ENCODE assay signal across 18 cellular contexts in the genomic region with DNA sequence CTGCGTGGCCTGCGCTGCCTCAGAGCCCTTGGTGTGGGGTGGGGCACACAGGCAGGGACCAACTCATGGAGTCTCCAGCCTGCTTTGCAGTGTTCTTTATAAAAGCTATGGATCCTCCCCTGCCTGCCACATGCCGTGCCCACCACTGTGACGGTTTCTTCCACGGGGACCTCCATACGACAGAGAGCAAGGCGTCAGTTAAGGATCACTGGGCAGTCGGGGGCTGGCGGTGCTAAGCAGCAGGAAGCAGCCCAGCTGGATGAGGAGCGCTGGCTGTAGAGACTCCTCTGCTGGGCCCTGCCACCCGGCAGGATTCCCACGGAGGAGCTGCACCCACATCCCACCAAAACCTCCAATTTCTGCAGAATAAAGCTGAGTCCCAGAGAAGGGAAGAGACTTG. TPM values are rescaled to one million over a fixed set of nuclear protein-coding genes. Genes with fewer than 3 reads are reported as not detected.
DNase-seq lines count a peak whose midpoint lies in the region; ATAC-seq and TF ChIP-seq lines count a peak whose summit lies in the region.
"Had no signal": no experiment of that assay in that cellular context is flagged by ENCODE, and none has a peak within 500 bp of the region (broad histone marks: within the 10 kb centered on the region; RNA-seq: fewer than 3 reads in every experiment).

No MANE protein-coding gene starts in this region.

- H3K36me3 ChIP-seq in endodermal cell (ENCODE audit: control insufficient read depth, insufficient read depth, low read length) (peaks cover 5% of the 10 kb centered on the region), suprapubic skin (no peaks in the 10 kb centered on the region), thyroid gland (no peaks in the 10 kb centered on the region)
- H3K36me3 ChIP-seq: HAP-1 had no signal

- H3K27ac ChIP-seq in right cardiac atrium (ENCODE audit: low read length) (no peak overlapping the region), endodermal cell (ENCODE audit: low read depth, low read length) (peak overlapping the region; percentile 16), suprapubic skin (no peak overlapping the region), thyroid gland (no peak overlapping the region)
- H3K27ac ChIP-seq: 22Rv1 had no signal

- H3K27me3 ChIP-seq in right cardiac atrium (ENCODE audit: control insufficient read depth, insufficient read depth) (no peaks in the 10 kb centered on the region), endodermal cell (ENCODE audit: control insufficient read depth, insufficient read depth, low read length, poor library complexity, severe bottlenecking) (no peaks in the 10 kb centered on the region), suprapubic skin (peaks cover 33% of the 10 kb centered on the region), thyroid gland (no peaks in the 10 kb centered on the region)

- no peaks in the 10 kb centered on the region for H3K27me3 Mint-ChIP-seq in endodermal cell (ENCODE audit: insufficient read depth)

- peaks cover 24% of the 10 kb centered on the region for H3K36me3 Mint-ChIP-seq in endodermal cell (ENCODE audit: low read depth)

- H3K4me3 Mint-ChIP-seq in endodermal cell: no peak overlapping the region
- H3K4me3 Mint-ChIP-seq: CD4-positive, alpha-beta T cell had no signal

- no peaks in the 10 kb centered on the region for H3K9me3 Mint-ChIP-seq in endodermal cell
- H3K9me3 Mint-ChIP-seq: CD4-positive, alpha-beta T cell had no signal

- H3K4me1 ChIP-seq in right cardiac atrium (ENCODE audit: control insufficient read depth, insufficient read depth, low read length): no peaks in the 10 kb centered on the region
- H3K4me1 ChIP-seq in endodermal cell (ENCODE audit: control insufficient read depth, insufficient read depth, low read length): no peaks in the 10 kb centered on the region
- no peaks in the 10 kb centered on the region for H3K4me1 ChIP-seq in suprapubic skin
- peaks cover 0 to 4% of the 10 kb centered on the region in 2 donors for H3K4me1 ChIP-seq in thyroid gland
- H3K4me1 ChIP-seq: HAP-1 had no signal

- TF ChIP-seq POLR2A in suprapubic skin (IDR thresholded peaks at IDR 0.05): no peak
- no peak for TF ChIP-seq POLR2A in erythroblast (IDR thresholded peaks at IDR 0.05; ENCODE audit: low read length)
- TF ChIP-seq POLR2A in thyroid gland (IDR thresholded peaks at IDR 0.05): no peak

- no peaks in the 10 kb centered on the region for H3K4me1 Mint-ChIP-seq in endodermal cell

- no peak for TF ChIP-seq CTCF in endodermal cell (conservative IDR thresholded peaks at IDR 0.05)
- TF ChIP-seq CTCF in suprapubic skin (IDR thresholded peaks at IDR 0.05): no peak
- no peak for TF ChIP-seq CTCF in thyroid gland (IDR thresholded peaks at IDR 0.05)

- no peak overlapping the region for H3K4me3 ChIP-seq in right cardiac atrium (ENCODE audit: low read length)
- no peak overlapping the region for H3K4me3 ChIP-seq in endodermal cell (ENCODE audit: low read length)
- no peak overlapping the region for H3K4me3 ChIP-seq in suprapubic skin
- no peak overlapping the region for H3K4me3 ChIP-seq in thyroid gland (replicated peaks in 1 of 3)
- H3K4me3 ChIP-seq: HAP-1 had no signal

- no peak for ATAC-seq in right cardiac atrium
- no peak for ATAC-seq in Right ventricle myocardium superior (ENCODE audit: poor library complexity)

- no peak overlapping the region for H3K27ac Mint-ChIP-seq in endodermal cell
- H3K27ac Mint-ChIP-seq: CD4-positive, alpha-beta T cell had no signal

- H3K9ac ChIP-seq in endodermal cell (ENCODE audit: extremely low read depth, low read length, poor library complexity, severe bottlenecking): no peak overlapping the region

- DNase-seq in right cardiac atrium: peak in 2 of 3 donors; percentile 3 to 39
- no peak for DNase-seq in Right ventricle myocardium superior
- DNase-seq in endodermal cell: no peak
- peak; percentile 78 for DNase-seq in left kidney (ENCODE audit: low read depth, low spot score)
- DNase-seq in suprapubic skin (ENCODE audit: low spot score in 2 of 2): no peak
- DNase-seq in erythroblast (lab: John Stamatoyannopoulos, UW): no peak
- DNase-seq in NCI-H524 (lab: John Stamatoyannopoulos, UW): no peak
- no peak for DNase-seq in thyroid gland
- DNase-seq: AML-193; C1 segment of cervical spinal cord; Calu3; CD4-positive, alpha-beta T cell; DMS 273 treated with DMSO at 0.1 percent for 48 hours had no signal

- no peak for TF ChIP-seq EP300 in suprapubic skin (IDR thresholded peaks at IDR 0.05)

- intact Hi-C loops in right cardiac atrium (cut with DNase I) (no loop called here), Right ventricle myocardium superior (cut with DNase I) (no loop called here), thyroid gland (cut with DNase I) (no loop called here)

- WGBS in right cardiac atrium: 63% methylated on average over 12 of the region's 12 CpGs
- 94% methylated on average over 9 to 12 of the region's 12 CpGs for WGBS in endodermal cell (ENCODE audit: insufficient coverage in 1 of 2, insufficient read length in 1 of 2), 2 experiments
- 87% methylated on average over 12 of the region's 12 CpGs for WGBS in suprapubic skin
- WGBS in thyroid gland, 2 donors: 59% methylated on average over 11 of the region's 12 CpGs; no CpG with 5 or more reads in 1 of the 2 donors

- no peaks in the 10 kb centered on the region for H3K9me3 ChIP-seq in right cardiac atrium (ENCODE audit: control insufficient read depth, low read length)
- H3K9me3 ChIP-seq in endodermal cell (ENCODE audit: control insufficient read depth, low read length): no peaks in the 10 kb centered on the region
- H3K9me3 ChIP-seq in suprapubic skin: no peaks in the 10 kb centered on the region
- H3K9me3 ChIP-seq in thyroid gland: no peaks in the 10 kb centered on the region
- H3K9me3 ChIP-seq: HAP-1 had no signal

RNA-seq across cellular contexts. Expression of a gene that starts 23.1 kb away (rescaled TPM):
- total RNA-seq in right cardiac atrium (1 to 10 TPM; 1.7 to 3.4 (median 2.4) TPM), Right ventricle myocardium superior (1.7 TPM), endodermal cell (1 to 10 TPM; 1.8 to 2.0 TPM), suprapubic skin (1 to 10 TPM; 1.9 to 4.9 (median 2.9) TPM), thyroid gland (10 to 100 TPM; 10.9 to 26.1 (median 14.1) TPM)
- polyA plus RNA-seq in right cardiac atrium: 0.70 TPM
- polyA plus RNA-seq in endodermal cell (2013, experiment 1 of 2): 1.7 TPM
- polyA plus RNA-seq in endodermal cell (2013, experiment 2 of 2): 0.83 TPM
- total RNA-seq: HT1080 had no signal

RNA-seq across cellular contexts. Expression of a gene that starts 27.1 kb away (rescaled TPM):
- total RNA-seq in right cardiac atrium (under 1 TPM; 0.17 to 0.42 (median 0.24) TPM), Right ventricle myocardium superior (0.51 TPM), endodermal cell (10 to 100 TPM; 11.4 to 12.7 TPM), suprapubic skin (under 1 TPM in 2 of 4 donors, not detected in 2; 0.34 to 0.47 TPM), thyroid gland (not detected)
- 0.57 TPM for polyA plus RNA-seq in right cardiac atrium
- polyA plus RNA-seq in endodermal cell (2013, experiment 1 of 2): 15.4 TPM
- polyA plus RNA-seq in endodermal cell (2013, experiment 2 of 2): 13.5 TPM
- total RNA-seq: CD4-positive, alpha-beta T cell had no signal

RNA-seq across cellular contexts. Expression of a gene that starts 56.6 kb away (rescaled TPM):
- total RNA-seq in right cardiac atrium (not detected), Right ventricle myocardium superior (not detected), endodermal cell (under 1 TPM; 0.68 to 0.73 TPM), suprapubic skin (10 to 100 TPM in 1 of 4 donors, 1 to 10 TPM in 3; 2.5 to 13.5 (median 4.7) TPM), thyroid gland (not detected)
- polyA plus RNA-seq in right cardiac atrium: not detected
- polyA plus RNA-seq in endodermal cell (2013, experiment 1 of 2): 0.11 TPM
- not detected for polyA plus RNA-seq in endodermal cell (2013, experiment 2 of 2)
- total RNA-seq: A673; Calu3; CD4-positive, alpha-beta T cell; Daoy; HT1080 had no signal

Comparison
In these comparisons a context has a peak if more than half of its experiments do, and no peak if none do; other contexts are left out.
1. DNase-seq: peak in right cardiac atrium (2 of 3) and left kidney (single experiment); none in Right ventricle myocardium superior (single experiment), endodermal cell (single experiment), suprapubic skin (0 of 2), erythroblast (0 of 2), NCI-H524 (0 of 2) and thyroid gland (0 of 2).